Comparison of ENCODE assay signal across 10 cellular contexts in the genomic region with DNA sequence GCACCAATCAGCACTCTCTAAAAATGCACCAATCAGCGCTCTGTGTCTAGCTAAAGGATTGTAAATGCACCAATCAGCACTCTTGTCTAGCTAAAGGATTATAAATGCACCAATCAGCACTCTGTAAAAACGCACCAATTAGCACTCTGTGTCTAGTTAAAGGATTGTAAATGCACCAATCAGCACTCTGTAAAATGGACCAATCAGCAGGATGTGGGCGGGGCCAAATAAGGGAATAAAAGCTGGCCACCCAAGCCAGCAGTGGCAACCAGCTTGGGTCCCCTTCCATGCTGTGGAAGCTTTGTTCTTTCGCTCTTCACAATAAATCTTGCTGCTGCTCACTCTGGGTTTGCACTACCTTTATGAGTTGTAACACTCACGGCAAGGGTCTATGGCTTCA. TPM values are rescaled to one million over a fixed set of nuclear protein-coding genes. Genes with fewer than 3 reads are reported as not detected.
A peak's percentile ranks its signal among the peaks of the same experiment; 100 is the strongest.
DNase-seq lines count a peak whose midpoint lies in the region; ATAC-seq and TF ChIP-seq lines count a peak whose summit lies in the region.
"Not testable (repeated sequence)": the region's sequence is repeated elsewhere in the genome, so short reads cannot be mapped to it uniquely, and the experiment has no call there.
"Had no signal": no experiment of that assay in that cellular context is flagged by ENCODE, and none has a peak within 500 bp of the region (broad histone marks: within the 10 kb centered on the region; RNA-seq: fewer than 3 reads in every experiment).

No MANE protein-coding gene starts in this region.

- H3K9me3 Mint-ChIP-seq in T-cell; activated CD4-positive, alpha-beta T cell treated with anti-CD3 and anti-CD28 coated beads for 36 hours (ENCODE audit: low read depth); activated CD8-positive, alpha-beta T cell treated with anti-CD3 and anti-CD28 coated beads, Interleukin-2, amount 10 ng/mL, durations not matched to agents 7 days and 5 days (ENCODE audit: insufficient read depth); activated T-helper 2 cell treated with anti-CD3 and anti-CD28 coated beads, Interferon-gamma antibody, Interleukin-2, Interleukin-4, amounts not matched to agents 10 μg/mL and 5 μg/mL and 100 μg/mL, durations not matched to agents 14 hours and 24 hours and 36 hours; activated naive CD8-positive, alpha-beta T cell treated with anti-CD3 and anti-CD28 coated beads for 36 hours; naive thymus-derived CD4-positive, alpha-beta T cell: not testable (repeated sequence)

- not testable (repeated sequence) for H3K27me3 Mint-ChIP-seq in T-cell; activated CD4-positive, alpha-beta T cell treated with anti-CD3 and anti-CD28 coated beads for 36 hours; activated CD8-positive, alpha-beta T cell treated with anti-CD3 and anti-CD28 coated beads, Interleukin-2, amount 10 ng/mL, durations not matched to agents 7 days and 5 days (ENCODE audit: low read depth); activated T-helper 2 cell treated with anti-CD3 and anti-CD28 coated beads, Interferon-gamma antibody, Interleukin-2, Interleukin-4, amounts not matched to agents 10 μg/mL and 5 μg/mL and 100 μg/mL, durations not matched to agents 14 hours and 24 hours and 36 hours (ENCODE audit: low read depth); activated naive CD8-positive, alpha-beta T cell treated with anti-CD3 and anti-CD28 coated beads for 36 hours; naive thymus-derived CD4-positive, alpha-beta T cell

- peaks cover 45 to 53% of the 10 kb centered on the region in 2 experiments for H3K4me1 ChIP-seq in HCT116 (ENCODE audit: control insufficient read depth in 1 of 2, insufficient read depth in 2 of 2, low read length in 2 of 2)
- H3K4me1 ChIP-seq in naive thymus-derived CD4-positive, alpha-beta T cell (ENCODE audit: control insufficient read depth in 2 of 2, insufficient read depth in 2 of 2, low read length in 2 of 2) = peaks cover 5 to 20% of the 10 kb centered on the region in 2 donors

- DNase-seq in HCT116 (ENCODE audit: low read depth, low spot score); T-cell; activated CD4-positive, alpha-beta T cell treated with anti-CD3 and anti-CD28 coated beads for 36 hours; activated CD8-positive, alpha-beta T cell treated with anti-CD3 and anti-CD28 coated beads, Interleukin-2, amount 10 ng/mL, durations not matched to agents 7 days and 5 days; activated T-helper 2 cell treated with anti-CD3 and anti-CD28 coated beads, Interferon-gamma antibody, Interleukin-2, Interleukin-4, amounts not matched to agents 10 μg/mL and 5 μg/mL and 100 μg/mL, durations not matched to agents 14 hours and 24 hours and 36 hours (ENCODE audit: low spot score); activated naive CD8-positive, alpha-beta T cell treated with anti-CD3 and anti-CD28 coated beads for 36 hours; naive thymus-derived CD4-positive, alpha-beta T cell: not testable (repeated sequence)

- TF ChIP-seq RAD21 in HCT116 (IDR thresholded peaks at IDR 0.05; ENCODE audit: low read depth) = not testable (repeated sequence)

- H3K27me3 ChIP-seq in HCT116 (ENCODE audit: insufficient read depth, low read length); naive thymus-derived CD4-positive, alpha-beta T cell (ENCODE audit: control insufficient read depth in 2 of 2, insufficient read depth in 2 of 2, low read length in 2 of 2): not testable (repeated sequence)

- POLR2A ChIA-PET in HCT116 (lab: Charles Lee) = interaction anchor here (0.6 to 2.2 kb wide), 3 partner anchors 8 to 231 kb away, joined by 6 to 8 read pairs (median 7); a partner anchor contains a TSS
- POLR2A ChIA-PET in T-cell (lab: Charles Lee) = interaction anchor here in 1 of 2 donors (0.7 kb wide), 1 partner anchor 50 kb away, joined by 3 read pairs; no protein-coding TSS in a partner anchor
- POLR2A ChIA-PET in activated CD4-positive, alpha-beta T cell treated with anti-CD3 and anti-CD28 coated beads for 36 hours (lab: Charles Lee) = interaction anchor here (0.6 to 1.3 kb wide), 4 partner anchors 11 to 41 kb away, joined by 3 to 6 read pairs (median 4); a partner anchor contains a TSS
- POLR2A ChIA-PET in activated CD8-positive, alpha-beta T cell treated with anti-CD3 and anti-CD28 coated beads, Interleukin-2, amount 10 ng/mL, durations not matched to agents 7 days and 5 days (lab: Charles Lee) = interaction anchor here (0.6 to 7.6 kb wide), 3 partner anchors 20 to 33 kb away, joined by 3 to 66 read pairs (median 3); a partner anchor contains a TSS
- POLR2A ChIA-PET in naive thymus-derived CD4-positive, alpha-beta T cell (lab: Charles Lee) = interaction anchor here (1.7 kb wide), 1 partner anchor 20 kb away, joined by 9 read pairs; a partner anchor contains a TSS

- H3K9ac ChIP-seq in HCT116 (ENCODE audit: low read length) = not testable (repeated sequence)

- H3K36me3 Mint-ChIP-seq in T-cell = not testable (repeated sequence)
- H3K36me3 Mint-ChIP-seq in activated CD4-positive, alpha-beta T cell treated with anti-CD3 and anti-CD28 coated beads for 36 hours (ENCODE audit: low read depth) = peaks cover 14% of the 10 kb centered on the region
- peaks cover 40% of the 10 kb centered on the region for H3K36me3 Mint-ChIP-seq in activated CD8-positive, alpha-beta T cell treated with anti-CD3 and anti-CD28 coated beads, Interleukin-2, amount 10 ng/mL, durations not matched to agents 7 days and 5 days (ENCODE audit: low read depth)
- H3K36me3 Mint-ChIP-seq in activated T-helper 2 cell treated with anti-CD3 and anti-CD28 coated beads, Interferon-gamma antibody, Interleukin-2, Interleukin-4, amounts not matched to agents 10 μg/mL and 5 μg/mL and 100 μg/mL, durations not matched to agents 14 hours and 24 hours and 36 hours (ENCODE audit: low read depth) = peaks cover 18% of the 10 kb centered on the region
- peaks cover 23% of the 10 kb centered on the region for H3K36me3 Mint-ChIP-seq in activated naive CD8-positive, alpha-beta T cell treated with anti-CD3 and anti-CD28 coated beads for 36 hours
- peaks cover 0 to 27% (median 0%) of the 10 kb centered on the region in 5 donors for H3K36me3 Mint-ChIP-seq in naive thymus-derived CD4-positive, alpha-beta T cell

- not testable (repeated sequence) for TF ChIP-seq POLR2A in HCT116 (IDR thresholded peaks at IDR 0.05; ENCODE audit: borderline replicate concordance, extremely low read depth, insufficient read depth, insufficient read length)

- H3K4me3 Mint-ChIP-seq in T-cell = peak overlapping the region in 1 of 3 donors; percentile 77
- not testable (repeated sequence) for H3K4me3 Mint-ChIP-seq in activated CD4-positive, alpha-beta T cell treated with anti-CD3 and anti-CD28 coated beads for 36 hours; activated CD8-positive, alpha-beta T cell treated with anti-CD3 and anti-CD28 coated beads, Interleukin-2, amount 10 ng/mL, durations not matched to agents 7 days and 5 days; activated T-helper 2 cell treated with anti-CD3 and anti-CD28 coated beads, Interferon-gamma antibody, Interleukin-2, Interleukin-4, amounts not matched to agents 10 μg/mL and 5 μg/mL and 100 μg/mL, durations not matched to agents 14 hours and 24 hours and 36 hours (ENCODE audit: low read depth); activated naive CD8-positive, alpha-beta T cell treated with anti-CD3 and anti-CD28 coated beads for 36 hours
- peak overlapping the region in 3 of 10 donors; percentile 21 to 50 (median 47) for H3K4me3 Mint-ChIP-seq in naive thymus-derived CD4-positive, alpha-beta T cell

- RAD21 ChIA-PET in HCT116 (lab: Charles Lee; ENCODE audit: low non-redundant PET in 1 of 2, low total read pairs in 2 of 2, uncharacterized antibody in 2 of 2, unreplicated experiment in 2 of 2) = not testable (repeated sequence)

- H3K36me3 ChIP-seq in HCT116 (ENCODE audit: control insufficient read depth in 1 of 2, insufficient read depth in 2 of 2, low read length in 2 of 2); naive thymus-derived CD4-positive, alpha-beta T cell (ENCODE audit: control insufficient read depth in 2 of 3, insufficient read depth in 3 of 3, low read length in 3 of 3): not testable (repeated sequence)

- H3K9me2 ChIP-seq in HCT116 (ENCODE audit: insufficient read depth) = not testable (repeated sequence)

- H2AFZ ChIP-seq in HCT116 (ENCODE audit: low read depth, low read length, poor library complexity, severe bottlenecking) = not testable (repeated sequence)

- H3K4me1 Mint-ChIP-seq in T-cell = peaks cover 18 to 34% (median 27%) of the 10 kb centered on the region in 3 donors
- H3K4me1 Mint-ChIP-seq in activated CD4-positive, alpha-beta T cell treated with anti-CD3 and anti-CD28 coated beads for 36 hours = peaks cover 46% of the 10 kb centered on the region
- H3K4me1 Mint-ChIP-seq in activated CD8-positive, alpha-beta T cell treated with anti-CD3 and anti-CD28 coated beads, Interleukin-2, amount 10 ng/mL, durations not matched to agents 7 days and 5 days (ENCODE audit: low read depth) = peaks cover 48% of the 10 kb centered on the region
- peaks cover 33% of the 10 kb centered on the region for H3K4me1 Mint-ChIP-seq in activated T-helper 2 cell treated with anti-CD3 and anti-CD28 coated beads, Interferon-gamma antibody, Interleukin-2, Interleukin-4, amounts not matched to agents 10 μg/mL and 5 μg/mL and 100 μg/mL, durations not matched to agents 14 hours and 24 hours and 36 hours (ENCODE audit: low read depth)
- peaks cover 42% of the 10 kb centered on the region for H3K4me1 Mint-ChIP-seq in activated naive CD8-positive, alpha-beta T cell treated with anti-CD3 and anti-CD28 coated beads for 36 hours
- H3K4me1 Mint-ChIP-seq in naive thymus-derived CD4-positive, alpha-beta T cell = peaks cover 10 to 44% (median 21%) of the 10 kb centered on the region in 7 donors

- ATAC-seq in HCT116; T-cell (replicated peaks in 1 of 4); activated CD4-positive, alpha-beta T cell treated with anti-CD3 and anti-CD28 coated beads for 36 hours; activated CD8-positive, alpha-beta T cell treated with anti-CD3 and anti-CD28 coated beads, Interleukin-2, amount 10 ng/mL, durations not matched to agents 7 days and 5 days; naive thymus-derived CD4-positive, alpha-beta T cell: not testable (repeated sequence)

- not testable (repeated sequence) for H3K4me2 ChIP-seq in HCT116 (ENCODE audit: low read length)

- BruUV-seq in HCT116 (replicated peaks; lab: Mats Ljungman, UMichigan) = not testable (repeated sequence)

- H3K27ac Mint-ChIP-seq in T-cell = peak overlapping the region; percentile 81 to 96
- peak overlapping the region; percentile 96 for H3K27ac Mint-ChIP-seq in activated CD4-positive, alpha-beta T cell treated with anti-CD3 and anti-CD28 coated beads for 36 hours
- H3K27ac Mint-ChIP-seq in activated CD8-positive, alpha-beta T cell treated with anti-CD3 and anti-CD28 coated beads, Interleukin-2, amount 10 ng/mL, durations not matched to agents 7 days and 5 days = peak overlapping the region; percentile 82
- H3K27ac Mint-ChIP-seq in activated T-helper 2 cell treated with anti-CD3 and anti-CD28 coated beads, Interferon-gamma antibody, Interleukin-2, Interleukin-4, amounts not matched to agents 10 μg/mL and 5 μg/mL and 100 μg/mL, durations not matched to agents 14 hours and 24 hours and 36 hours = peak overlapping the region; percentile 97
- peak overlapping the region; percentile 98 for H3K27ac Mint-ChIP-seq in activated naive CD8-positive, alpha-beta T cell treated with anti-CD3 and anti-CD28 coated beads for 36 hours
- H3K27ac Mint-ChIP-seq in naive thymus-derived CD4-positive, alpha-beta T cell = peak overlapping the region in 5 of 9 donors; percentile 32 to 99 (median 54)

- not testable (repeated sequence) for H3K9me3 ChIP-seq in HCT116 (ENCODE audit: control insufficient read depth in 1 of 2, insufficient read depth in 1 of 2, low read depth in 1 of 2, low read length in 2 of 2); naive thymus-derived CD4-positive, alpha-beta T cell (ENCODE audit: control insufficient read depth in 2 of 3, low read length in 3 of 3)

- H3K4me3 ChIP-seq in HCT116 (replicated peaks in 1 of 2; ENCODE audit: low read depth in 1 of 2, low read length in 2 of 2); naive thymus-derived CD4-positive, alpha-beta T cell (ENCODE audit: low read length): not testable (repeated sequence)

- not testable (repeated sequence) for TF ChIP-seq CTCF in HCT116 (IDR thresholded peaks at IDR 0.05 in 2 of 3, conservative IDR thresholded peaks at IDR 0.05 in 1 of 3; ENCODE audit: borderline replicate concordance in 1 of 3, insufficient read depth in 1 of 3, low read depth in 2 of 3, low read length in 2 of 3)

- intact Hi-C loops in HCT116 (cut with micrococcal nuclease); activated CD4-positive, alpha-beta T cell treated with anti-CD3 and anti-CD28 coated beads for 36 hours (cut with DNase I, micrococcal nuclease); activated T-helper 2 cell treated with anti-CD3 and anti-CD28 coated beads, Interferon-gamma antibody, Interleukin-2, Interleukin-4, amounts not matched to agents 10 μg/mL and 5 μg/mL and 100 μg/mL, durations not matched to agents 14 hours and 24 hours and 36 hours (cut with micrococcal nuclease); naive thymus-derived CD4-positive, alpha-beta T cell (cut with micrococcal nuclease): not testable (repeated sequence)

- H4K20me1 ChIP-seq in HCT116 (ENCODE audit: insufficient read depth) = not testable (repeated sequence)

- H3K27ac ChIP-seq in HCT116 (ENCODE audit: low read depth, low read length) = peak overlapping the region; percentile 93; the same call in 1 of the 2 replicates
- H3K27ac ChIP-seq in naive thymus-derived CD4-positive, alpha-beta T cell (ENCODE audit: low read depth, low read length) = not testable (repeated sequence)

- CTCF ChIA-PET in HCT116 (lab: Charles Lee); T-cell (lab: Charles Lee): not testable (repeated sequence)
- CTCF ChIA-PET in activated CD4-positive, alpha-beta T cell treated with anti-CD3 and anti-CD28 coated beads for 36 hours (lab: Charles Lee) = interaction anchor here (1.4 to 2.0 kb wide), 3 partner anchors 18 to 32 kb away, joined by 4 to 7 read pairs (median 6); a partner anchor contains a TSS
- CTCF ChIA-PET in activated CD8-positive, alpha-beta T cell treated with anti-CD3 and anti-CD28 coated beads, Interleukin-2, amount 10 ng/mL, durations not matched to agents 7 days and 5 days (lab: Charles Lee) = interaction anchor here (2.0 to 2.1 kb wide), 2 partner anchors 39 to 106 kb away, joined by 6 to 12 read pairs; no protein-coding TSS in a partner anchor
- CTCF ChIA-PET in naive thymus-derived CD4-positive, alpha-beta T cell (lab: Charles Lee) = interaction anchor here (0.6 to 1.4 kb wide), 4 partner anchors 39 to 1020 kb away, joined by 3 to 8 read pairs (median 3); no protein-coding TSS in a partner anchor

- not testable (repeated sequence) for H3K79me2 ChIP-seq in HCT116 (ENCODE audit: insufficient read depth, low read length)

RNA-seq across cellular contexts. Expression of a gene that starts 19.9 kb away (rescaled TPM):
- total RNA-seq in HCT116 (2021; ENCODE audit: unreplicated experiment) (2,334 TPM), T-cell (100 to 1,000 TPM; 308 to 625 (median 545) TPM)
- 4,054 and 4,544 TPM in 2 replicates for polyA plus RNA-seq in HCT116 (2012)
- 1,000 to 10,000 TPM; 2,573 to 3,583 TPM for total RNA-seq in activated CD4-positive, alpha-beta T cell treated with anti-CD3 and anti-CD28 coated beads for 36 hours
- total RNA-seq in activated CD8-positive, alpha-beta T cell treated with anti-CD3 and anti-CD28 coated beads, Interleukin-2, amount 10 ng/mL, durations not matched to agents 7 days and 5 days = 1,000 to 10,000 TPM; 3,150 to 3,216 TPM
- 3,630 and 3,637 TPM in 2 replicates for total RNA-seq in activated T-helper 2 cell treated with anti-CD3 and anti-CD28 coated beads, Interferon-gamma antibody, Interleukin-2, Interleukin-4, amounts not matched to agents 10 μg/mL and 5 μg/mL and 100 μg/mL, durations not matched to agents 14 hours and 24 hours and 36 hours
- total RNA-seq in activated naive CD8-positive, alpha-beta T cell treated with anti-CD3 and anti-CD28 coated beads for 36 hours = 1,000 to 10,000 TPM; 3,744 to 3,761 TPM
- total RNA-seq in naive thymus-derived CD4-positive, alpha-beta T cell = 1,000 to 10,000 TPM in 1 of 5 experiments, 100 to 1,000 TPM in 4; 198 to 3,569 (median 264) TPM
- 1,000 to 10,000 TPM in 1 of 2 donors, 100 to 1,000 TPM in 1; 944 to 1,140 TPM for polyA plus RNA-seq in naive thymus-derived CD4-positive, alpha-beta T cell

RNA-seq across cellular contexts. Expression of a gene that starts 47.2 kb away (rescaled TPM):
- total RNA-seq in HCT116 (2021; ENCODE audit: unreplicated experiment) (not detected), T-cell (1 to 10 TPM in 4 of 5 donors, under 1 TPM in 1; 0.95 to 2.8 (median 1.8) TPM)
- polyA plus RNA-seq in HCT116 (2012) = not detected in 2 replicates
- total RNA-seq in activated CD4-positive, alpha-beta T cell treated with anti-CD3 and anti-CD28 coated beads for 36 hours = under 1 TPM in 1 of 2 experiments, not detected in 1; 0.27 TPM
- 1 to 10 TPM; 6.3 to 6.4 TPM for total RNA-seq in activated CD8-positive, alpha-beta T cell treated with anti-CD3 and anti-CD28 coated beads, Interleukin-2, amount 10 ng/mL, durations not matched to agents 7 days and 5 days
- total RNA-seq in activated T-helper 2 cell treated with anti-CD3 and anti-CD28 coated beads, Interferon-gamma antibody, Interleukin-2, Interleukin-4, amounts not matched to agents 10 μg/mL and 5 μg/mL and 100 μg/mL, durations not matched to agents 14 hours and 24 hours and 36 hours = 0.37 and 0.41 TPM in 2 replicates
- total RNA-seq in activated naive CD8-positive, alpha-beta T cell treated with anti-CD3 and anti-CD28 coated beads for 36 hours = 10 to 100 TPM; 12.3 to 13.7 TPM
- 1 to 10 TPM in 2 of 5 experiments, under 1 TPM in 3; 0.49 to 5.9 (median 0.90) TPM for total RNA-seq in naive thymus-derived CD4-positive, alpha-beta T cell
- polyA plus RNA-seq in naive thymus-derived CD4-positive, alpha-beta T cell = 1 to 10 TPM; 3.6 to 9.3 TPM
- total RNA-seq: A673, Calu3, GM23338 had no signal
- polyA plus RNA-seq: GM23338 had no signal
